Comparison of ENCODE assay signal across 11 cellular contexts in the genomic region with DNA sequence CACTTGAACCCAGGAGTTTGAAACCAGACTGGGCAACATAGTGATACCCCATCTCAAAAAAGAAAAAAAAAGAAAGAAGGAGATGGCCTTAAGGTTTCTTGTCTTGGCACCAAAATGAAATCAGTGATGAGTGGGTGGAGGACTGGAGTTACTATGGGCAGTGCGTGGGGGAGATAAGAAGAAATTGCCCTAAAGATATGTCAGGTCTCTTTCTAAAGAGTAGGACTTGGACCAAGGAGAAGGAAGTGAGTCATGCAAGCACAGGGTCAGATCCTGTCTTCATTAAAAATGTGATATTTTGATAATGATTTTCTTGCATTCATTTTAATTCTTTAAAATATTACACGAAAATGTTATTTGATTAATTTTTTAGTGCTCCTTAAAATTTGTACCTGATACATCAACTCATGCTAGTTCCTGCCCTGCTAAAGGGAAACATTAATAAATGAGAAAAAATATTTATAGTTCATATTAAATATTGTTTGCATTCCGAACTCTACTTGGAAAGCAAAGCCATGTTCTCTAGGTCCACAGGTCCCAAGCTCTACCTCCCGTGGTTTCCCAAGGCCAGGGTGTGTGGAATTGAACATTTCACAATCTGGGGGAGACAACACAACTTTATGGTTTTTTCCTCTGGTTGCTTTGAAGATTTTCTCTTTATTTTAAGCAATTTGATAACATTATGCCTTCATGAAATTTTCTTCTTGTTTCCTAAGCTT.
A peak's percentile ranks its signal among the peaks of the same experiment; 100 is the strongest.
DNase-seq lines count a peak whose midpoint lies in the region; ATAC-seq and TF ChIP-seq lines count a peak whose summit lies in the region.
"Had no signal": no experiment of that assay in that cellular context is flagged by ENCODE, and none has a peak within 500 bp of the region (broad histone marks: within the 10 kb centered on the region; RNA-seq: fewer than 3 reads in every experiment).

No MANE protein-coding gene starts in this region.

- H3K27me3 Mint-ChIP-seq in activated CD4-positive, alpha-beta memory T cell treated with anti-CD3 and anti-CD28 coated beads for 36 hours = no peaks in the 10 kb centered on the region

- peaks cover 22% of the 10 kb centered on the region for H3K9me3 Mint-ChIP-seq in activated CD4-positive, alpha-beta memory T cell treated with anti-CD3 and anti-CD28 coated beads for 36 hours

- no peak overlapping the region for H3K4me2 ChIP-seq in fibroblast of lung (ENCODE audit: extremely low read depth, insufficient read depth, low read length)

- H3K4me3 Mint-ChIP-seq in activated CD4-positive, alpha-beta memory T cell treated with anti-CD3 and anti-CD28 coated beads for 36 hours = no peak overlapping the region

- H3K27ac Mint-ChIP-seq in activated CD4-positive, alpha-beta memory T cell treated with anti-CD3 and anti-CD28 coated beads for 36 hours = peak overlapping the region; percentile 0

- no peak overlapping the region for H2AFZ ChIP-seq in fibroblast of lung (ENCODE audit: low read length)

- intact Hi-C loops in activated CD4-positive, alpha-beta memory T cell treated with anti-CD3 and anti-CD28 coated beads for 36 hours (cut with micrococcal nuclease) = loop anchor here (1.0 kb wide), 1 partner anchor 19 kb away; no protein-coding TSS in a partner anchor
- intact Hi-C loops in aorta (cut with DNase I) = loop anchor here (5.0 kb wide), 3 partner anchors 118 to 228 kb away; no protein-coding TSS in a partner anchor

- CTCF ChIA-PET in activated CD4-positive, alpha-beta memory T cell treated with anti-CD3 and anti-CD28 coated beads for 36 hours (lab: Charles Lee) = interaction anchor here (1.3 to 7.6 kb wide), 3 partner anchors 11 to 24 kb away, joined by 3 to 39 read pairs (median 6); no protein-coding TSS in a partner anchor

- POLR2A ChIA-PET in activated CD4-positive, alpha-beta memory T cell treated with anti-CD3 and anti-CD28 coated beads for 36 hours (lab: Charles Lee) = interaction anchor here (1.0 to 3.2 kb wide), 7 partner anchors 7 to 98 kb away, joined by 3 to 18 read pairs (median 5); a partner anchor contains a TSS

- DNase-seq in A172 (ENCODE audit: low spot score) (peak; percentile 63), Daoy (ENCODE audit: low read depth) (peak; percentile 54), fibroblast of lung (ENCODE audit: low read depth in 2 of 2) (peak in 1 of 2 donors; percentile 83), NCI-H2227 (lab: John Stamatoyannopoulos, UW; ENCODE audit: unreplicated experiment) (no peak), aorta (no peak)
- DNase-seq in activated CD4-positive, alpha-beta memory T cell treated with anti-CD3 and anti-CD28 coated beads for 36 hours = no peak
- DNase-seq: activated CD4-positive, CD25-positive, alpha-beta regulatory T cell; NCI-H2029 treated with DMSO at 0.1 percent for 48 hours had no signal

- TF ChIP-seq CTCF in fibroblast of lung (conservative IDR thresholded peaks at IDR 0.05 in 1 of 2, IDR thresholded peaks at IDR 0.05 in 1 of 2; ENCODE audit: low read depth in 1 of 2, low read length in 2 of 2) = no peak

- H3K4me3 ChIP-seq in fibroblast of lung (replicated peaks in 1 of 4; ENCODE audit: control extremely low read depth in 1 of 4, insufficient read depth in 1 of 4, low read depth in 3 of 4, low read length in 4 of 4) (no peak overlapping the region), aorta (ENCODE audit: low read length in 2 of 2) (no peak overlapping the region)

- no peaks in the 10 kb centered on the region for H3K36me3 ChIP-seq in fibroblast of lung (ENCODE audit: control insufficient read depth, insufficient read depth, low read length)
- H3K36me3 ChIP-seq in aorta (ENCODE audit: control insufficient read depth in 1 of 2, insufficient read depth in 2 of 2, low read length in 1 of 2) = no peaks in the 10 kb centered on the region
- H3K36me3 ChIP-seq: neutrophil had no signal

- peaks cover 22% of the 10 kb centered on the region for H3K4me1 ChIP-seq in fibroblast of lung (ENCODE audit: control insufficient read depth, extremely low read depth, insufficient read depth, low read length)
- peaks cover 0 to 3% of the 10 kb centered on the region in 2 donors for H3K4me1 ChIP-seq in aorta (ENCODE audit: control insufficient read depth in 1 of 2, insufficient read depth in 2 of 2, low read length in 2 of 2)

- H3K9me3 ChIP-seq in fibroblast of lung (ENCODE audit: control insufficient read depth, insufficient read depth, low read depth, low read length) (no peaks in the 10 kb centered on the region), aorta (ENCODE audit: control insufficient read depth, low read length) (no peaks in the 10 kb centered on the region)
- H3K9me3 ChIP-seq: neutrophil had no signal

- H3K79me2 ChIP-seq in fibroblast of lung (ENCODE audit: control insufficient read depth, insufficient read depth, low read length) = no peaks in the 10 kb centered on the region

- H3K4me1 Mint-ChIP-seq in activated CD4-positive, alpha-beta memory T cell treated with anti-CD3 and anti-CD28 coated beads for 36 hours (ENCODE audit: low read depth) = peaks cover 86% of the 10 kb centered on the region

- H3K9ac ChIP-seq in fibroblast of lung (ENCODE audit: insufficient read depth, low read length) = peak overlapping the region; percentile 11

- H3K36me3 Mint-ChIP-seq in activated CD4-positive, alpha-beta memory T cell treated with anti-CD3 and anti-CD28 coated beads for 36 hours = peaks cover 14% of the 10 kb centered on the region

- H3K27me3 ChIP-seq in fibroblast of lung (ENCODE audit: control insufficient read depth, insufficient read depth, low read length) (no peaks in the 10 kb centered on the region), aorta (ENCODE audit: control insufficient read depth in 1 of 2, insufficient read depth in 2 of 2, low read length in 1 of 2) (no peaks in the 10 kb centered on the region)
- H3K27me3 ChIP-seq: neutrophil had no signal

- H3K27ac ChIP-seq in fibroblast of lung (ENCODE audit: insufficient read depth, low read length) (peak overlapping the region; percentile 80), aorta (ENCODE audit: low read depth in 1 of 2, low read length in 2 of 2) (peak overlapping the region in 1 of 2 donors; percentile 54)
- H3K27ac ChIP-seq: neutrophil had no signal

- ATAC-seq in GM18907 (IDR thresholded peaks at IDR 0.05; ENCODE audit: unreplicated experiment) = no peak
- ATAC-seq in GM19397 (IDR thresholded peaks at IDR 0.05; ENCODE audit: unreplicated experiment) = no peak
- no peak for ATAC-seq in aorta (ENCODE audit: low FRiP score)

- no peaks in the 10 kb centered on the region for H4K20me1 ChIP-seq in fibroblast of lung (ENCODE audit: control insufficient read depth, extremely low read depth, insufficient read depth, low read length)

- WGBS in aorta, 2 donors = 72 to 73% methylated on average over 4 of the region's 4 CpGs

Comparison
In these comparisons a context has a peak if more than half of its experiments do, and no peak if none do; other contexts are left out.
1. DNase-seq: peak in A172 (single experiment) and Daoy (single experiment); none in activated CD4-positive, alpha-beta memory T cell treated with anti-CD3 and anti-CD28 coated beads for 36 hours (single experiment), NCI-H2227 (single experiment) and aorta (0 of 2).